8 cellular contexts compared by ENCODE assay signal in genomic region chr20:58306421-58307261, GRCh38. TPM values are rescaled to one million over a fixed set of nuclear protein-coding genes. Genes with fewer than 3 reads are reported as not detected.
DNase-seq lines count a peak whose midpoint lies in the region; ATAC-seq and TF ChIP-seq lines count a peak whose summit lies in the region.

No MANE protein-coding gene starts in this region.

- WGBS in tibial nerve, 2 donors = 54 to 56% methylated on average over 11 of the region's 11 CpGs

- ATAC-seq in HG02973 (IDR thresholded peaks at IDR 0.05; ENCODE audit: unreplicated experiment) = peak; percentile 30

- DNase-seq in COLO668 (lab: John Stamatoyannopoulos, UW; ENCODE audit: unreplicated experiment) (peak; percentile 50), SJCRH30 (peak; percentile 42 to 56), medulla oblongata (ENCODE audit: extremely low spot score) (peak; percentile 83), tibial nerve (ENCODE audit: low spot score in 2 of 2) (peak in 1 of 2 donors; percentile 16), HAP-1 (ENCODE audit: low spot score in 2 of 2) (no peak), NCI-H446 treated with DMSO at 0.1 percent for 48 hours (lab: John Stamatoyannopoulos, UW) (no peak)
- DNase-seq in activated gamma-delta T cell treated with anti-CD3 and anti-CD28 coated beads, Interleukin-2, amount 50 U/mL, for 16 hours (ENCODE audit: low read depth) = peak; percentile 68

- no peak overlapping the region for H3K27ac ChIP-seq in SJCRH30
- H3K27ac ChIP-seq in tibial nerve = peak overlapping the region in 3 of 4 donors; percentile 37 to 58 (median 44)

- TF ChIP-seq EP300 in tibial nerve (IDR thresholded peaks at IDR 0.05) = peak in 1 of 2 donors; percentile 32

- H3K36me3 ChIP-seq in SJCRH30 (peaks cover 9% of the 10 kb centered on the region), tibial nerve (peaks cover 0 to 2% (median 0%) of the 10 kb centered on the region in 3 donors), HAP-1 (replicated peaks) (no peaks in the 10 kb centered on the region)

- H3K4me1 ChIP-seq in SJCRH30 (peaks cover 18% of the 10 kb centered on the region), tibial nerve (peaks cover 0 to 45% (median 14%) of the 10 kb centered on the region in 4 donors), HAP-1 (peaks cover 11% of the 10 kb centered on the region)

- H3K4me3 ChIP-seq in SJCRH30 (no peak overlapping the region), tibial nerve (no peak overlapping the region), HAP-1 (no peak overlapping the region)

- in situ Hi-C loops in HAP-1 (cut with MboI; ENCODE audit: low sequenced_read_pairs) = no loop called here

- no peak for TF ChIP-seq POLR2A in tibial nerve (IDR thresholded peaks at IDR 0.05)

- H3K27me3 ChIP-seq in SJCRH30 (no peaks in the 10 kb centered on the region), tibial nerve (no peaks in the 10 kb centered on the region), HAP-1 (ENCODE audit: low read depth) (no peaks in the 10 kb centered on the region)

- no peaks in the 10 kb centered on the region for H3K9me3 ChIP-seq in SJCRH30 (replicated peaks)
- H3K9me3 ChIP-seq in tibial nerve = no peaks in the 10 kb centered on the region
- H3K9me3 ChIP-seq in HAP-1 = no peaks in the 10 kb centered on the region

- no peak for TF ChIP-seq CTCF in tibial nerve (IDR thresholded peaks at IDR 0.05)

RNA-seq across cellular contexts. Expression of gene RAB22A, which starts 2.9 kb away (rescaled TPM):
- total RNA-seq in SJCRH30 (2014; rRNA removed; shearing (Covaris generic)) = 23.5 and 25.4 TPM in 2 replicates
- 10 to 100 TPM; 16.7 to 26.2 (median 20.8) TPM for total RNA-seq in tibial nerve

Comparison
In these comparisons a context has a peak if more than half of its experiments do, and no peak if none do; other contexts are left out.
1. DNase-seq: peak in COLO668 (single experiment), SJCRH30 (2 of 2), activated gamma-delta T cell treated with anti-CD3 and anti-CD28 coated beads, Interleukin-2, amount 50 U/mL, for 16 hours (single experiment) and medulla oblongata (single experiment); none in HAP-1 (0 of 2) and NCI-H446 treated with DMSO at 0.1 percent for 48 hours (single experiment).